8 cellular contexts compared by ENCODE assay signal in genomic region chr9:74379718-74380117, GRCh38.
DNase-seq lines count a peak whose midpoint lies in the region; ATAC-seq, FAIRE-seq and TF ChIP-seq lines count a peak whose summit lies in the region.

No MANE protein-coding gene starts in this region.

- H3K27me3 ChIP-seq in A673 (replicated peaks; ENCODE audit: insufficient read depth, low read depth, low read length, poor library complexity): no peaks in the 10 kb centered on the region
- H3K27me3 ChIP-seq in uterus: no peaks in the 10 kb centered on the region

- no peak for TF ChIP-seq POLR2A in uterus (IDR thresholded peaks at IDR 0.05)

- no peaks in the 10 kb centered on the region for H3K36me3 ChIP-seq in A673 (ENCODE audit: insufficient read depth, low read length, poor library complexity, severe bottlenecking)
- no peaks in the 10 kb centered on the region for H3K36me3 ChIP-seq in uterus

- H3K4me1 ChIP-seq in A673 (ENCODE audit: insufficient read depth, low read length, poor library complexity, severe bottlenecking) (no peaks in the 10 kb centered on the region), uterus (no peaks in the 10 kb centered on the region)

- intact Hi-C loops in A673 (cut with micrococcal nuclease; ENCODE audit: unreplicated experiment) (loop anchor here (5.0 to 10.0 kb wide), 4 partner anchors 65 to 1175 kb away; no protein-coding TSS in a partner anchor), head of caudate nucleus (cut with DNase I) (no loop called here), uterus (cut with DNase I; ENCODE audit: low total_unique reads) (no loop called here)

- CTCF ChIA-PET in A673 (lab: Charles Lee): no interaction called here

- TF ChIP-seq CTCF in A673 (conservative IDR thresholded peaks at IDR 0.05; ENCODE audit: low read depth, low read length) (0 out of 2 replicates have a peak, but pooled peaks have one; percentile 39), uterus (IDR thresholded peaks at IDR 0.05) (peak in 1 of 4 experiments; percentile 6)

- H3K27ac ChIP-seq in A673 (ENCODE audit: low read depth, low read length, poor library complexity, severe bottlenecking): no peak overlapping the region
- H3K27ac ChIP-seq in uterus: no peak overlapping the region

- H3K9me3 ChIP-seq in A673 (ENCODE audit: low read depth, low read length, poor library complexity, severe bottlenecking): no peaks in the 10 kb centered on the region
- H3K9me3 ChIP-seq in uterus: no peaks in the 10 kb centered on the region

- DNase-seq in A673 (ENCODE audit: low spot score) (peak; percentile 17), HK-2 (ENCODE audit: unreplicated experiment) (peak; percentile 1), RCC 7860 (ENCODE audit: low spot score) (peak; percentile 37), head of caudate nucleus (peak in 36 of 42 donors; percentile 2 to 62 (median 28)), uterus (no peak)

- no peak overlapping the region for H3K4me3 ChIP-seq in A673 (ENCODE audit: low read depth, low read length, poor library complexity, severe bottlenecking)
- no peak overlapping the region for H3K4me3 ChIP-seq in uterus

- FAIRE-seq in RCC 7860 (lab: Jason Lieb, UNC): no peak

- POLR2A ChIA-PET in A673 (lab: Charles Lee; ENCODE audit: low non-redundant PET): no interaction called here

- BruUV-seq in A673 (replicated peaks; lab: Mats Ljungman, UMichigan): no TSS peak

- ATAC-seq in GM18520 (IDR thresholded peaks at IDR 0.05; ENCODE audit: unreplicated experiment) (peak; percentile 43), HG03354 (IDR thresholded peaks at IDR 0.05; ENCODE audit: poor library complexity, severe bottlenecking, unreplicated experiment) (no peak), HG03520 (IDR thresholded peaks at IDR 0.05; ENCODE audit: unreplicated experiment) (no peak)

Comparison
In these comparisons a context has a peak if more than half of its experiments do, and no peak if none do; other contexts are left out.
1. DNase-seq: peak in A673 (single experiment), HK-2 (single experiment), RCC 7860 (single experiment) and head of caudate nucleus (36 of 42); none in uterus (0 of 2).